ENCODE assay signal across 1 cellular context in genomic region chr2:54330226-54331094, GRCh38.
TF ChIP-seq lines count a peak whose summit lies in the region.

No MANE protein-coding gene starts in this region.

TF ChIP-seq in WTC11, 78 proteins besides CTCF, POLR2A, EP300 and RAD21 (continued from another document):
- TF ChIP-seq ZNF281 (CRISPR knock-in tag; IDR thresholded peaks at IDR 0.05) (peak; percentile 77; the same call in 1 of the 2 replicates), USF2 (CRISPR knock-in tag; IDR thresholded peaks at IDR 0.05) (no peak; the same call in 1 of the 2 replicates)
- TF ChIP-seq, protein P1, sequence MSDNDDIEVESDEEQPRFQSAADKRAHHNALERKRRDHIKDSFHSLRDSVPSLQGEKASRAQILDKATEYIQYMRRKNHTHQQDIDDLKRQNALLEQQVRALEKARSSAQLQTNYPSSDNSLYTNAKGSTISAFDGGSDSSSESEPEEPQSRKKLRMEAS (CRISPR knock-in tag; IDR thresholded peaks at IDR 0.05): peak; percentile 96
